9 cellular contexts compared by ENCODE assay signal in the genomic region with DNA sequence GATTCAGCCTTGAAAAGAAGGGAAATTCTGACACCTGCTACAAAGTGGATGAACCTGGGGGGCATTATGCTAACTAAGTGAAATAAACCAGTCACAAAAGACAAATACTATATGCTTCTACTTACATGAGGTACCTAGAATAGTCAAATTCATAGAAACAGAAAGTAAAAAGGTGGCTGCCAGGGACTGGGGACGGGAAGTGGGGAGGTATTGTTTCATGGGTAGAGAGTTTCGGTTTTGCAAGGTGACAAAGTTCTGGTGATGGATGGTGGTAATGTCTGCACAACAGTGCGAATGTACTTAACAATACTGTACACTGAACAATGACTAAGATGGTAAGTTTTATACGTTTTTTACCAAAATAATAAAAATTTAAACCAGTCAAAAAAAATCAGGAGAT. TPM values are rescaled to one million over a fixed set of nuclear protein-coding genes. Genes with fewer than 3 reads are reported as not detected.
DNase-seq lines count a peak whose midpoint lies in the region; ATAC-seq and TF ChIP-seq lines count a peak whose summit lies in the region.
"Had no signal": no experiment of that assay in that cellular context is flagged by ENCODE, and none has a peak within 500 bp of the region (broad histone marks: within the 10 kb centered on the region; RNA-seq: fewer than 3 reads in every experiment).

No MANE protein-coding gene starts in this region.

- H3K4me1 Mint-ChIP-seq in activated T-cell treated with anti-CD3 and anti-CD28 coated beads, Interleukin-2, amount 50 U/mL, for 24 hours (ENCODE audit: low read depth): peaks cover 78% of the 10 kb centered on the region
- H3K4me1 Mint-ChIP-seq in naive B cell: peaks cover 55 to 78% (median 56%) of the 10 kb centered on the region in 3 donors
- peaks cover 33% of the 10 kb centered on the region for H3K4me1 Mint-ChIP-seq in glutamatergic neuron (ENCODE audit: low read depth, unreplicated experiment)

- H3K36me3 Mint-ChIP-seq in activated T-cell treated with anti-CD3 and anti-CD28 coated beads, Interleukin-2, amount 50 U/mL, for 24 hours (ENCODE audit: low read depth): peaks cover 30% of the 10 kb centered on the region
- H3K36me3 Mint-ChIP-seq in naive B cell: no peaks in the 10 kb centered on the region
- no peaks in the 10 kb centered on the region for H3K36me3 Mint-ChIP-seq in glutamatergic neuron (ENCODE audit: unreplicated experiment)

- no peaks in the 10 kb centered on the region for H3K27me3 Mint-ChIP-seq in activated T-cell treated with anti-CD3 and anti-CD28 coated beads, Interleukin-2, amount 50 U/mL, for 24 hours
- H3K27me3 Mint-ChIP-seq in naive B cell (no peaks in the 10 kb centered on the region), glutamatergic neuron (ENCODE audit: unreplicated experiment) (peaks cover 13% of the 10 kb centered on the region)
- H3K27me3 Mint-ChIP-seq: dendritic cell treated with granulocyte-macrophage colony-stimulating factor and Interleukin-4, amounts not matched to agents 40 ng/mL and 50 ng/mL, for 4 days had no signal

- peak overlapping the region; percentile 94 for H3K27ac Mint-ChIP-seq in activated T-cell treated with anti-CD3 and anti-CD28 coated beads, Interleukin-2, amount 50 U/mL, for 24 hours
- H3K27ac Mint-ChIP-seq in naive B cell (peak overlapping the region in 5 of 6 donors; percentile 48 to 92 (median 87)), glutamatergic neuron (ENCODE audit: unreplicated experiment) (no peak overlapping the region)
- H3K27ac Mint-ChIP-seq: dendritic cell treated with granulocyte-macrophage colony-stimulating factor and Interleukin-4, amounts not matched to agents 40 ng/mL and 50 ng/mL, for 4 days had no signal

- in situ Hi-C loops in G401 (cut with HindIII; ENCODE audit: low sequenced_read_pairs): no loop called here

- TF ChIP-seq CTCF in AG10803 (conservative IDR thresholded peaks at IDR 0.05; ENCODE audit: low read length) (no peak), glutamatergic neuron (IDR thresholded peaks at IDR 0.05; ENCODE audit: partially characterized antibody, unreplicated experiment) (no peak)

- DNase-seq in AG10803 (ENCODE audit: low read depth) (no peak), naive B cell (peak; percentile 72), G401 (ENCODE audit: low spot score) (no peak), glutamatergic neuron (no peak), glomerular visceral epithelial cell (ENCODE audit: extremely low spot score) (no peak)
- peak; percentile 56 for DNase-seq in activated T-cell treated with anti-CD3 and anti-CD28 coated beads, Interleukin-2, amount 50 U/mL, for 24 hours

- ATAC-seq in GM19463 (IDR thresholded peaks at IDR 0.05; ENCODE audit: unreplicated experiment) (peak; percentile 38), HG03571 (IDR thresholded peaks at IDR 0.05; ENCODE audit: unreplicated experiment) (peak; percentile 49), naive B cell (ENCODE audit: low read depth in 2 of 2) (peak; percentile 74 to 75)

- H3K4me3 Mint-ChIP-seq in activated T-cell treated with anti-CD3 and anti-CD28 coated beads, Interleukin-2, amount 50 U/mL, for 24 hours: peak overlapping the region; percentile 86
- H3K4me3 Mint-ChIP-seq in naive B cell: peak overlapping the region in 7 of 8 donors; percentile 38 to 87 (median 68)
- H3K4me3 Mint-ChIP-seq in glutamatergic neuron (ENCODE audit: unreplicated experiment): no peak overlapping the region

- H3K4me3 ChIP-seq in AG10803 (ENCODE audit: low read length): peak overlapping the region; percentile 43

- no peaks in the 10 kb centered on the region for H3K9me3 Mint-ChIP-seq in activated T-cell treated with anti-CD3 and anti-CD28 coated beads, Interleukin-2, amount 50 U/mL, for 24 hours
- H3K9me3 Mint-ChIP-seq in naive B cell (no peaks in the 10 kb centered on the region), glutamatergic neuron (ENCODE audit: unreplicated experiment) (peaks cover 8% of the 10 kb centered on the region)
- H3K9me3 Mint-ChIP-seq: dendritic cell treated with granulocyte-macrophage colony-stimulating factor and Interleukin-4, amounts not matched to agents 40 ng/mL and 50 ng/mL, for 4 days had no signal

RNA-seq across cellular contexts. Expression of a gene that starts 4.8 kb away (rescaled TPM):
- 100 to 1,000 TPM in 1 of 6 donors, 10 to 100 TPM in 5; 59.0 to 105 (median 64.5) TPM for polyA plus RNA-seq in naive B cell (ENCODE audit: low read depth in 6 of 6)
- total RNA-seq in G401 (2014; rRNA removed; shearing (Covaris generic)): 46.2 and 52.9 TPM in 2 replicates
- 149 TPM for total RNA-seq in glutamatergic neuron (ENCODE audit: unreplicated experiment)

Comparison
In these comparisons a context has a peak if more than half of its experiments do, and no peak if none do; other contexts are left out.
1. DNase-seq: peak in activated T-cell treated with anti-CD3 and anti-CD28 coated beads, Interleukin-2, amount 50 U/mL, for 24 hours (single experiment) and naive B cell (single experiment); none in AG10803 (single experiment), G401 (single experiment), glutamatergic neuron (single experiment) and glomerular visceral epithelial cell (single experiment).
2. Peak in every context shown above with its lines, with median percentiles within 50 percentile points of each other: ATAC-seq.